In the genomic region with DNA sequence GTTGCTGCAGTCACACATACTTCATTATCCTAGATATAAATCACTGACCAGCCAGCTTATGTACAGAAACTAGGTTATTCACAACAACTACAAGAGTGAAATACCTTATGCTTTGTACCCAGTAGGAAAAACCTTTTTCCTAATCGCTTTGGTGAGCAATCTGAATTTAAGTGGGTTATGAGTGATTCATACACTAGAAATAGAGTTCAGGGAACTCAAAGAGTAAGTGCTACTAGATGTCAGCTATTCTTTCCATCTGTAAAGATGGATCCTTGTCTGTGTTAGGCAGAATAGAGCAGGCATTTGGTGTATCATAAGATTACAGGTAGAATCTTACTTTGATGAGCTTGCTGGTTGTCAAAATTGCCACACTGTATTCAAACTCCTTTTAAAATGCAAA, we compare ENCODE assay signal across 11 cellular contexts.
DNase-seq lines count a peak whose midpoint lies in the region; ATAC-seq, FAIRE-seq and TF ChIP-seq lines count a peak whose summit lies in the region.
"Had no signal": no experiment of that assay in that cellular context is flagged by ENCODE, and none has a peak within 500 bp of the region (broad histone marks: within the 10 kb centered on the region; RNA-seq: fewer than 3 reads in every experiment).

No MANE protein-coding gene starts in this region.

- ATAC-seq in GM18858 (IDR thresholded peaks at IDR 0.05; ENCODE audit: unreplicated experiment) = peak; percentile 23
- ATAC-seq in HG03439 (IDR thresholded peaks at IDR 0.05; ENCODE audit: unreplicated experiment) = no peak

- H4K20me1 ChIP-seq in BLaER1 = peaks cover 86% of the 10 kb centered on the region

- H3K36me3 ChIP-seq in BLaER1 = peaks cover 31% of the 10 kb centered on the region
- no peaks in the 10 kb centered on the region; the same call in none of the 2 replicates for H3K36me3 ChIP-seq in H7 (replicated peaks; ENCODE audit: control insufficient read depth, insufficient read depth, low read length)
- no peaks in the 10 kb centered on the region for H3K36me3 ChIP-seq in BE2C

- H3K27me3 ChIP-seq in BLaER1 (no peaks in the 10 kb centered on the region), H7 (ENCODE audit: control insufficient read depth, insufficient read depth, low read length) (no peaks in the 10 kb centered on the region), BE2C (no peaks in the 10 kb centered on the region)
- H3K27me3 ChIP-seq: neural progenitor cell had no signal

- DNase-seq in RCC 7860 (ENCODE audit: low spot score) (no peak), iris pigment epithelial cell (ENCODE audit: low read depth) (peak; percentile 44), H7 (no peak), BE2C (no peak), HCEC 1CT (no peak)
- DNase-seq: islet precursor cell, NCI-H446 treated with DMSO at 0.1 percent for 48 hours had no signal

- H3K4me1 ChIP-seq in BLaER1 (peaks cover 16% of the 10 kb centered on the region), BE2C (peaks cover 3% of the 10 kb centered on the region; the same call in 1 of the 2 replicates)

- H3K4me2 ChIP-seq in BLaER1 = peak overlapping the region; percentile 3; the same call in 1 of the 2 replicates
- H3K4me2 ChIP-seq: neural progenitor cell had no signal

- H3K27ac ChIP-seq in BLaER1 = no peak overlapping the region
- H3K27ac ChIP-seq: neural progenitor cell had no signal

- TF ChIP-seq CTCF in BE2C (IDR thresholded peaks at IDR 0.05; ENCODE audit: low read depth, low read length) = no peak

- FAIRE-seq in RCC 7860 (lab: Jason Lieb, UNC) = peak; percentile 79

- H3K9me3 ChIP-seq in BLaER1 (no peaks in the 10 kb centered on the region), BE2C (no peaks in the 10 kb centered on the region)

- H3K4me3 ChIP-seq in BLaER1 (no peak overlapping the region), H7 (ENCODE audit: insufficient read depth, low read depth, low read length) (no peak overlapping the region), BE2C (ENCODE audit: low read depth, low read length) (no peak overlapping the region)
- H3K4me3 ChIP-seq: neural progenitor cell had no signal

- no peak overlapping the region for H3K9ac ChIP-seq in BLaER1
- H3K9ac ChIP-seq: neural progenitor cell had no signal
